ENCODE assay signal across 1 cellular context in genomic region chr1:24206516-24207394, GRCh38.
TF ChIP-seq lines count a peak whose summit lies in the region.

No MANE protein-coding gene starts in this region.

TF ChIP-seq in GM23338, 12 proteins besides CTCF, POLR2A, EP300 and RAD21 (continued from another document):
- TF ChIP-seq ZNF462 (CRISPR knock-in tag; IDR thresholded peaks at IDR 0.05) (no peak), JUNB (IDR thresholded peaks at IDR 0.05; ENCODE audit: unreplicated experiment) (no peak), EZH2 (IDR thresholded peaks at IDR 0.05; ENCODE audit: low read depth, unreplicated experiment) (no peak), ZNF331 (CRISPR knock-in tag; IDR thresholded peaks at IDR 0.05; ENCODE audit: low read depth) (no peak), EZH2phosphoT487 (IDR thresholded peaks at IDR 0.05; ENCODE audit: unreplicated experiment) (no peak), CREB1 (CRISPR knock-in tag; IDR thresholded peaks at IDR 0.05; ENCODE audit: low read depth) (no peak), POLR2AphosphoS5 (IDR thresholded peaks at IDR 0.05; ENCODE audit: low read depth) (no peak), NANOG (IDR thresholded peaks at IDR 0.05; ENCODE audit: borderline replicate concordance) (no peak), ETS1 (IDR thresholded peaks at IDR 0.05) (no peak)
